Comparison of ENCODE assay signal across 8 cellular contexts in genomic region chr5:87412417-87413115, GRCh38. TPM values are rescaled to one million over a fixed set of nuclear protein-coding genes. Genes with fewer than 3 reads are reported as not detected.
A peak's percentile ranks its signal among the peaks of the same experiment; 100 is the strongest.
DNase-seq lines count a peak whose midpoint lies in the region; ATAC-seq and TF ChIP-seq lines count a peak whose summit lies in the region.

Gene CCNH (minus strand): TSS chr5:87412930. CDS start chr5:87412794, 136 bp downstream.

- peaks cover 16% of the 10 kb centered on the region for H3K4me1 Mint-ChIP-seq in neural progenitor cell

- peak within 1 kb of the TSS; percentile 92 for H2AFZ ChIP-seq in neural progenitor cell (replicated peaks)

- in situ Hi-C loops in SK-MEL-5 (cut with HindIII; ENCODE audit: low pct_unique_long_range_greater_than_20kb, low sequenced_read_pairs): no loop called here

- POLR2A ChIA-PET in HEK293T (lab: Yijun Ruan, JAX): interaction anchor here (1.0 kb wide), 3 partner anchors 9 to 30 kb away, joined by 3 to 8 read pairs (median 4); no protein-coding TSS in a partner anchor

- peak within 1 kb of the TSS; percentile 83 for H3K9ac ChIP-seq in neural progenitor cell

- peak within 1 kb of the TSS; percentile 93 for H3K4me3 Mint-ChIP-seq in neural progenitor cell

- no peaks in the 10 kb centered on the region for H4K20me1 ChIP-seq in neural progenitor cell (ENCODE audit: low read depth)

- peak within 1 kb of the TSS; percentile 82 for H3K4me3 ChIP-seq in neural progenitor cell

- peak within 1 kb of the TSS; percentile 39 for H3K27ac Mint-ChIP-seq in neural progenitor cell

- no peak for TF ChIP-seq CTCF in foreskin keratinocyte (conservative IDR thresholded peaks at IDR 0.05)
- no peak for TF ChIP-seq CTCF in neural progenitor cell (IDR thresholded peaks at IDR 0.05)

- no peaks in the 10 kb centered on the region for H3K27me3 ChIP-seq in foreskin keratinocyte
- no peaks in the 10 kb centered on the region for H3K27me3 ChIP-seq in neural progenitor cell

- H3K27ac ChIP-seq in foreskin keratinocyte (peak within 1 kb of the TSS; percentile 77), neural progenitor cell (peak within 1 kb of the TSS; percentile 40)

- H3K36me3 Mint-ChIP-seq in neural progenitor cell: peaks cover 6% of the 10 kb centered on the region

- DNase-seq in GF-D8 (lab: John Stamatoyannopoulos, UW) (peak; percentile 74), HEK293T (ENCODE audit: extremely low spot score) (peak; percentile 98), MV-4-11 (lab: John Stamatoyannopoulos, UW) (peak; percentile 97), SK-MEL-5 (ENCODE audit: low read depth, low spot score) (peak; percentile 98), foreskin keratinocyte (peak; percentile 83 to 94), neural progenitor cell (ENCODE audit: low spot score) (peak; percentile 99), stromal cell of bone marrow (ENCODE audit: low read depth) (peak; percentile 98)
- peak; percentile 97 for DNase-seq in activated naive CD4-positive, alpha-beta T cell treated with Interleukin-2 at 50 U/mL for 16 hours

- H3K4me1 ChIP-seq in foreskin keratinocyte (no peaks in the 10 kb centered on the region), neural progenitor cell (peaks cover 9% of the 10 kb centered on the region)

- H3K9me3 Mint-ChIP-seq in neural progenitor cell: no peaks in the 10 kb centered on the region

- peaks cover 28% of the 10 kb centered on the region for H3K79me2 ChIP-seq in neural progenitor cell (ENCODE audit: low read depth)

- H3F3A ChIP-seq in neural progenitor cell (ENCODE audit: low read depth): no peaks in the 10 kb centered on the region

- CTCF ChIA-PET in HEK293T (lab: Yijun Ruan, JAX): interaction anchor here (0.7 kb wide), 1 partner anchor 84 kb away, joined by 3 read pairs; no protein-coding TSS in a partner anchor

- no peaks in the 10 kb centered on the region for H3K9me3 ChIP-seq in neural progenitor cell (ENCODE audit: low read depth)

- H3K27me3 Mint-ChIP-seq in neural progenitor cell (ENCODE audit: insufficient read depth, low read depth): peaks cover 2% of the 10 kb centered on the region

- peaks cover 8% of the 10 kb centered on the region for H3K36me3 ChIP-seq in neural progenitor cell

- peak; percentile 98 for ATAC-seq in foreskin keratinocyte

- H3K4me2 ChIP-seq in neural progenitor cell: peak within 1 kb of the TSS; percentile 93

TF ChIP-seq in HEK293T, 16 proteins besides CTCF, POLR2A, EP300 and RAD21:
- TF ChIP-seq BHLHE40 (IDR thresholded peaks at IDR 0.05; ENCODE audit: borderline replicate concordance) (no peak), ELF4 (IDR thresholded peaks at IDR 0.05) (peak; percentile 41; the same call in 1 of the 2 replicates), LEF1 (IDR thresholded peaks at IDR 0.05; ENCODE audit: borderline replicate concordance) (no peak), HDGF (IDR thresholded peaks at IDR 0.05; ENCODE audit: borderline replicate concordance) (no peak), SUZ12 (IDR thresholded peaks at IDR 0.05) (no peak), TARDBP (IDR thresholded peaks at IDR 0.05) (no peak), FOXA1 (IDR thresholded peaks at IDR 0.05) (no peak), ARNT (IDR thresholded peaks at IDR 0.05) (no peak), ZNF384 (IDR thresholded peaks at IDR 0.05) (no peak)
TF ChIP-seq in HEK293T: peak in this region for 1.

RNA-seq across cellular contexts. Expression of gene CCNH, which starts in this region (rescaled TPM):
- 146 and 151 TPM in 2 replicates for total RNA-seq in SK-MEL-5 (2014; rRNA removed; shearing (Covaris generic))
- polyA plus RNA-seq in SK-MEL-5 (2015; cell fraction: cytosol; rRNA removed): 64.7 and 85.7 TPM in 2 replicates
- 88.8 and 102 TPM in 2 replicates for polyA plus RNA-seq in SK-MEL-5 (2015; cell fraction: nucleus; rRNA removed)
- total RNA-seq in foreskin keratinocyte (46.2 and 55.6 TPM in 2 replicates), neural progenitor cell (ENCODE audit: low replicate concordance) (70.1 and 86.1 TPM in 2 replicates)
- 36.1 and 44.6 TPM in 2 replicates for polyA plus RNA-seq in foreskin keratinocyte

Comparison
In these comparisons a context has a peak if more than half of its experiments do, and no peak if none do; other contexts are left out.
1. Peak in every context shown above with its lines: DNase-seq, ATAC-seq, H3K4me3 ChIP-seq and H3K27ac ChIP-seq.